24 cellular contexts compared by ENCODE assay signal in the genomic region with DNA sequence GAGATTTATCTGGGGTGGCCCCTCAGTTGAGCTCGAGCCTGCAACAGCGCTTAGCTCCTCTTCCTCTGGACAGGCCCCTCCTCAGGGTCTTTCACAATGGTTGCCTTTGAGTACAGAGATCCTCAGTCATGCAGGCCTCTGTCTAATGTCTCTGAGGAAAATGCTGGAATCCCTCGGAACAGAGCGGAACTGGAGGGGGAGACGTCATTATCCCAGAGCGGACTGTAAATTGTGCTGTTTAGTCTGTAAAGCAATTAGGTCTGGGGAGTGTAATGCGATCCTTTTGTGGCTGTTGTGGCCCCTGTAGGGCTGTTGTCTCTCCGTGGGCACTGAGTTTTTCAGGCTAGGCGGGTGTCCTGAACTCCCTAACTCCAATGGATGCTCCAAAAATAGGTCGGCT. TPM values are rescaled to one million over a fixed set of nuclear protein-coding genes. Genes with fewer than 3 reads are reported as not detected.
DNase-seq lines count a peak whose midpoint lies in the region; ATAC-seq, FAIRE-seq and TF ChIP-seq lines count a peak whose summit lies in the region.
"Had no signal": no experiment of that assay in that cellular context is flagged by ENCODE, and none has a peak within 500 bp of the region (broad histone marks: within the 10 kb centered on the region; RNA-seq: fewer than 3 reads in every experiment).

No MANE protein-coding gene starts in this region.

- TF ChIP-seq RAD21 in H1 (IDR thresholded peaks at IDR 0.05 in 1 of 2, conservative IDR thresholded peaks at IDR 0.05 in 1 of 2; ENCODE audit: low read depth in 2 of 2, low read length in 2 of 2): no peak

- H2AFZ ChIP-seq in H1 (ENCODE audit: low read length): peak overlapping the region; percentile 64
- peak overlapping the region; percentile 2 for H2AFZ ChIP-seq in smooth muscle cell (ENCODE audit: low read depth)

- H3K23ac ChIP-seq in H1 (ENCODE audit: insufficient read length): no peak overlapping the region

- no peak overlapping the region for H4K5ac ChIP-seq in H1 (ENCODE audit: insufficient read length, low read depth, low read length)

- peak overlapping the region in 3 of 5 experiments; percentile 10 to 37 (median 31) for H3K27ac Mint-ChIP-seq in brain
- peak overlapping the region; percentile 97 for H3K27ac Mint-ChIP-seq in neural crest cell (ENCODE audit: unreplicated experiment)
- H3K27ac Mint-ChIP-seq: activated CD8-positive, alpha-beta T cell treated with anti-CD3 and anti-CD28 coated beads, Interleukin-2, amount 10 ng/mL, durations not matched to agents 7 days and 5 days; CD4-positive, alpha-beta T cell; IgD-negative memory B cell had no signal

- DNase-seq in H1 (ENCODE audit: low read depth in 1 of 2, low spot score in 2 of 2) (no peak), neural crest cell (ENCODE audit: low read depth, low spot score) (no peak), smooth muscle cell (lab: John Stamatoyannopoulos, UW; ENCODE audit: unreplicated experiment) (no peak), hepatic stellate cell (ENCODE audit: low spot score) (no peak)
- DNase-seq: activated CD8-positive, alpha-beta T cell treated with anti-CD3 and anti-CD28 coated beads, Interleukin-2, amount 10 ng/mL, durations not matched to agents 7 days and 5 days; activated gamma-delta T cell treated with Interleukin-2 at 50 U/mL for 16 hours; adrenal gland; CD4-positive, alpha-beta T cell; dermis blood vessel endothelial cell; hippocampal formation; NCI-H1105 treated with DMSO at 0.1 percent for 48 hours; NCI-H2171; NCI-H82; OCI-M1; ovary; testis had no signal

- H3K9me3 Mint-ChIP-seq in brain (peaks cover 0 to 5% (median 0%) of the 10 kb centered on the region in 5 experiments), neural crest cell (peaks cover 3% of the 10 kb centered on the region)
- H3K9me3 Mint-ChIP-seq: CD4-positive, alpha-beta T cell had no signal

- ATAC-seq in HG03520 (IDR thresholded peaks at IDR 0.05; ENCODE audit: unreplicated experiment): no peak
- ATAC-seq in HG03571 (IDR thresholded peaks at IDR 0.05; ENCODE audit: unreplicated experiment): no peak
- ATAC-seq: activated CD8-positive, alpha-beta T cell treated with anti-CD3 and anti-CD28 coated beads, Interleukin-2, amount 10 ng/mL, durations not matched to agents 7 days and 5 days had no signal

- WGBS in H1 (ENCODE audit: extremely low coverage in 1 of 2, insufficient coverage in 1 of 2, insufficient read length in 1 of 2, insufficient replicate concordance in 2 of 2, low coverage in 1 of 2, low lambda C conversion rate in 2 of 2, missing lambda C conversion rate in 1 of 2), 2 experiments: 74% methylated on average over 10 of the region's 10 CpGs; no CpG with 5 or more reads in 1 of the 2 experiments
- 15% methylated on average over 10 of the region's 10 CpGs for WGBS in smooth muscle cell (ENCODE audit: low lambda C conversion rate)

- CTCF ChIA-PET in H1 (lab: Charles Lee; ENCODE audit: partially characterized antibody): interaction anchor here (0.8 to 3.1 kb wide), 3 partner anchors 11 to 415 kb away, joined by 3 to 10 read pairs (median 3); no protein-coding TSS in a partner anchor

- no peak overlapping the region for H2BK15ac ChIP-seq in H1 (ENCODE audit: low read length)

- H3K36me3 ChIP-seq in H1 (ENCODE audit: control insufficient read depth in 2 of 4, insufficient read depth in 4 of 4, low read length in 3 of 4) (no peaks in the 10 kb centered on the region), smooth muscle cell (ENCODE audit: low read depth) (no peaks in the 10 kb centered on the region)
- H3K36me3 ChIP-seq: adrenal gland, breast epithelium, HAP-1, ovary had no signal

- H2AK5ac ChIP-seq in H1 (ENCODE audit: low read depth, low read length): no peak overlapping the region

- no peak for TF ChIP-seq EP300 in H1 (IDR thresholded peaks at IDR 0.05; ENCODE audit: borderline replicate concordance in 1 of 2, low read depth in 2 of 2, low read length in 2 of 2)

- TF ChIP-seq CTCF in brain (conservative IDR thresholded peaks at IDR 0.05): no peak
- TF ChIP-seq CTCF in H1 (IDR thresholded peaks at IDR 0.05; ENCODE audit: control extremely low read depth in 1 of 3, insufficient read depth in 1 of 3, low read depth in 1 of 3, low read length in 3 of 3): no peak
- TF ChIP-seq CTCF in neural crest cell (conservative IDR thresholded peaks at IDR 0.05): no peak
- TF ChIP-seq CTCF in smooth muscle cell (IDR thresholded peaks at IDR 0.05; ENCODE audit: borderline replicate concordance, insufficient read depth, poor library complexity, severe bottlenecking): no peak

- H3K27me3 ChIP-seq in H1 (replicated peaks in 1 of 4; ENCODE audit: control insufficient read depth in 3 of 4, extremely low read depth in 1 of 4, insufficient read depth in 3 of 4, low read length in 3 of 4) (no peaks in the 10 kb centered on the region; a peak in 1 of 7 replicates), smooth muscle cell (ENCODE audit: low read depth) (no peaks in the 10 kb centered on the region)
- H3K27me3 ChIP-seq: adrenal gland, breast epithelium, ovary, testis had no signal

- no peaks in the 10 kb centered on the region for H3K9me3 ChIP-seq in H1 (ENCODE audit: insufficient read depth in 2 of 2, low read depth in 1 of 2, low read length in 1 of 2)
- no peaks in the 10 kb centered on the region for H3K9me3 ChIP-seq in smooth muscle cell (replicated peaks; ENCODE audit: low read depth)
- H3K9me3 ChIP-seq: adrenal gland, breast epithelium, HAP-1, ovary, testis had no signal

- H3K4me2 ChIP-seq in H1 (ENCODE audit: insufficient read depth in 1 of 2, low read depth in 2 of 2, low read length in 2 of 2) (peak overlapping the region in 1 of 2 experiments; percentile 2; a peak in 1 of 4 replicates), smooth muscle cell (peak overlapping the region; percentile 50)

- H3K4me1 Mint-ChIP-seq in brain (peaks cover 30% of the 10 kb centered on the region), neural crest cell (peaks cover 29% of the 10 kb centered on the region)
- H3K4me1 Mint-ChIP-seq: IgD-negative memory B cell had no signal

- H4K91ac ChIP-seq in H1 (replicated peaks; ENCODE audit: insufficient read length, low read length): no peak overlapping the region

- POLR2A ChIA-PET in H1 (lab: Charles Lee; ENCODE audit: partially characterized antibody): interaction anchor here (1.4 kb wide), 1 partner anchor 15 kb away, joined by 3 read pairs; a partner anchor contains a TSS

- H4K8ac ChIP-seq in H1 (ENCODE audit: extremely low read depth, insufficient read depth, low read length): no peak overlapping the region

- H3K36me3 Mint-ChIP-seq in brain (no peaks in the 10 kb centered on the region), neural crest cell (ENCODE audit: low read depth) (no peaks in the 10 kb centered on the region)
- H3K36me3 Mint-ChIP-seq: IgD-negative memory B cell had no signal

- no peak overlapping the region for H3K14ac ChIP-seq in H1 (ENCODE audit: insufficient read length)

- H2BK20ac ChIP-seq in H1 (ENCODE audit: low read length): 0 out of 2 replicates have a peak overlapping the region, but pooled peaks have one; percentile 29

- no peak overlapping the region for H2BK5ac ChIP-seq in H1 (ENCODE audit: low read depth, low read length)

- no peak for TF ChIP-seq POLR2A in H1 (IDR thresholded peaks at IDR 0.05; ENCODE audit: control extremely low read depth in 1 of 2, low read depth in 2 of 2, low read length in 2 of 2)

- peaks cover 0 to 7% (median 3%) of the 10 kb centered on the region in 4 experiments; a peak in 3 of 7 replicates for H3K4me1 ChIP-seq in H1 (replicated peaks in 1 of 4; ENCODE audit: control insufficient read depth in 3 of 4, insufficient read depth in 4 of 4, low read length in 3 of 4)
- peaks cover 22% of the 10 kb centered on the region for H3K4me1 ChIP-seq in smooth muscle cell (ENCODE audit: low read depth)
- H3K4me1 ChIP-seq: adrenal gland, breast epithelium, HAP-1, testis had no signal

- H3K23me2 ChIP-seq in H1 (ENCODE audit: low read depth, low read length): no peaks in the 10 kb centered on the region

- no peak overlapping the region for H3K4me3 ChIP-seq in H1 (ENCODE audit: extremely low read depth in 1 of 4, insufficient read depth in 2 of 4, low read depth in 3 of 4, low read length in 4 of 4)
- H3K4me3 ChIP-seq in smooth muscle cell: no peak overlapping the region
- H3K4me3 ChIP-seq: adrenal gland, breast epithelium, HAP-1, ovary, testis had no signal

- H3F3A ChIP-seq in smooth muscle cell (ENCODE audit: low read depth): peaks cover 18% of the 10 kb centered on the region

- H3K27me3 Mint-ChIP-seq in brain: peaks cover 2% of the 10 kb centered on the region
- no peaks in the 10 kb centered on the region for H3K27me3 Mint-ChIP-seq in neural crest cell (ENCODE audit: low read depth)

- H3K4ac ChIP-seq in H1 (replicated peaks; ENCODE audit: insufficient read length, low read depth, low read length): no peak overlapping the region

- no peak overlapping the region for H3K4me3 Mint-ChIP-seq in brain
- H3K4me3 Mint-ChIP-seq in neural crest cell: no peak overlapping the region
- H3K4me3 Mint-ChIP-seq: activated CD8-positive, alpha-beta T cell treated with anti-CD3 and anti-CD28 coated beads, Interleukin-2, amount 10 ng/mL, durations not matched to agents 7 days and 5 days; CD4-positive, alpha-beta T cell; IgD-negative memory B cell had no signal

- no peak overlapping the region for H3K9ac ChIP-seq in H1 (replicated peaks in 1 of 4; ENCODE audit: extremely low read depth in 1 of 4, low read depth in 3 of 4, low read length in 3 of 4)
- H3K9ac ChIP-seq in smooth muscle cell (ENCODE audit: low read depth): no peak overlapping the region

- H3K79me2 ChIP-seq in H1 (ENCODE audit: control insufficient read depth in 1 of 2, insufficient read depth in 2 of 2, low read length in 2 of 2) (no peaks in the 10 kb centered on the region), smooth muscle cell (ENCODE audit: low read depth) (no peaks in the 10 kb centered on the region)

- H3K56ac ChIP-seq in H1 (replicated peaks; ENCODE audit: insufficient read length, low read depth, low read length): no peak overlapping the region

- no peak overlapping the region for H2BK120ac ChIP-seq in H1 (replicated peaks; ENCODE audit: low read depth, low read length)

- no peak for FAIRE-seq in H1 (lab: Jason Lieb, UNC)
- FAIRE-seq: islet of Langerhans had no signal

- no peak overlapping the region for H3K18ac ChIP-seq in H1 (ENCODE audit: extremely low read depth, low read length)

- H2BK12ac ChIP-seq in H1 (ENCODE audit: low read depth, low read length): no peak overlapping the region

- no peaks in the 10 kb centered on the region for H4K20me1 ChIP-seq in H1 (replicated peaks in 1 of 2; ENCODE audit: control insufficient read depth in 1 of 2, insufficient read depth in 2 of 2, low read length in 2 of 2)
- no peaks in the 10 kb centered on the region for H4K20me1 ChIP-seq in smooth muscle cell (ENCODE audit: low read depth)

- no peaks in the 10 kb centered on the region for H3K79me1 ChIP-seq in H1 (ENCODE audit: low read depth, low read length)

- H3K27ac ChIP-seq in H1 (ENCODE audit: low read depth, low read length): no peak overlapping the region
- peak overlapping the region; percentile 45 for H3K27ac ChIP-seq in smooth muscle cell (ENCODE audit: low read depth)
- H3K27ac ChIP-seq: adrenal gland, breast epithelium, epithelial cell of prostate, ovary, testis had no signal

RNA-seq across cellular contexts. Expression of a gene that starts 15.0 kb away (rescaled TPM):
- 63.4 TPM for polyA plus RNA-seq in brain (ENCODE audit: insufficient read depth, low read depth, low replicate concordance)
- total RNA-seq in H1 (2021; fragmentation: NEBNext Ultra II Directional; extraction: Animal tissue kit (Norgen Biotek cat#: 25700)): 2.9 TPM in 2 replicates
- 1.5 and 1.8 TPM in 2 replicates for polyA plus RNA-seq in H1 (2011; rRNA removed)
- polyA plus RNA-seq in H1 (2011; cell fraction: cytosol; rRNA removed): 1.7 TPM
- 4.1 TPM for polyA plus RNA-seq in H1 (2011; cell fraction: nucleus; rRNA removed)
- polyA plus RNA-seq in H1 (2012, experiment 1 of 2): 1.9 to 3.0 TPM (median 2.1 TPM) in 4 replicates
- polyA plus RNA-seq in H1 (2012, experiment 2 of 2): 1.1 TPM
- polyA plus RNA-seq in H1 (2013, experiment 1 of 2): 2.1 TPM
- polyA plus RNA-seq in H1 (2013, experiment 2 of 2): 1.7 TPM
- polyA minus RNA-seq in H1 (2011; rRNA and poly(A)+ RNA removed): 3.6 and 3.9 TPM in 2 replicates
- 1.1 TPM for polyA minus RNA-seq in H1 (2011; cell fraction: cytosol; rRNA and poly(A)+ RNA removed)
- 2.8 TPM for polyA minus RNA-seq in H1 (2011; cell fraction: nucleus; rRNA and poly(A)+ RNA removed)
- total RNA-seq in neural crest cell: 17.6 and 18.2 TPM in 2 replicates
- total RNA-seq in smooth muscle cell: 26.5 and 29.8 TPM in 2 replicates
- polyA plus RNA-seq in smooth muscle cell: 23.4 and 29.8 TPM in 2 replicates
- total RNA-seq: activated CD8-positive, alpha-beta T cell treated with anti-CD3 and anti-CD28 coated beads, Interleukin-2, amount 10 ng/mL, durations not matched to agents 7 days and 5 days; CD4-positive, alpha-beta T cell had no signal
- polyA plus RNA-seq: IgD-negative memory B cell had no signal

RNA-seq across cellular contexts. Expression of a gene that starts 52.0 kb away (rescaled TPM):
- polyA plus RNA-seq in brain (ENCODE audit: insufficient read depth, low read depth, low replicate concordance) (3.3 TPM), H1 (2011; rRNA removed) (0.53 and 0.58 TPM in 2 replicates), smooth muscle cell (1.5 TPM in 1 of 2 replicates, not detected in the other)
- 0.65 and 1.5 TPM in 2 replicates for total RNA-seq in H1 (2021; fragmentation: NEBNext Ultra II Directional; extraction: Animal tissue kit (Norgen Biotek cat#: 25700))
- polyA plus RNA-seq in H1 (2011; cell fraction: cytosol; rRNA removed): 0.50 TPM
- polyA plus RNA-seq in H1 (2011; cell fraction: nucleus; rRNA removed): 0.47 TPM
- 0.92 to 1.6 TPM (median 1.1 TPM) in 4 replicates for polyA plus RNA-seq in H1 (2012, experiment 1 of 2)
- 0.25 TPM for polyA plus RNA-seq in H1 (2012, experiment 2 of 2)
- polyA plus RNA-seq in H1 (2013, experiment 1 of 2): 0.65 TPM
- polyA plus RNA-seq in H1 (2013, experiment 2 of 2): 0.74 TPM
- polyA minus RNA-seq in H1 (2011; rRNA and poly(A)+ RNA removed): 0.47 and 0.63 TPM in 2 replicates
- polyA minus RNA-seq in H1 (2011; cell fraction: cytosol; rRNA and poly(A)+ RNA removed): not detected
- 2.8 TPM for polyA minus RNA-seq in H1 (2011; cell fraction: nucleus; rRNA and poly(A)+ RNA removed)
- total RNA-seq in neural crest cell (1.5 and 2.3 TPM in 2 replicates), smooth muscle cell (1.1 and 3.9 TPM in 2 replicates)
- total RNA-seq: activated CD8-positive, alpha-beta T cell treated with anti-CD3 and anti-CD28 coated beads, Interleukin-2, amount 10 ng/mL, durations not matched to agents 7 days and 5 days; CD4-positive, alpha-beta T cell; dermis blood vessel endothelial cell had no signal
- polyA plus RNA-seq: IgD-negative memory B cell had no signal
